Comparison of ENCODE assay signal across 9 cellular contexts in genomic region chr15:69976366-69976994, GRCh38.
DNase-seq lines count a peak whose midpoint lies in the region; ATAC-seq and TF ChIP-seq lines count a peak whose summit lies in the region.
"Had no signal": no experiment of that assay in that cellular context is flagged by ENCODE, and none has a peak within 500 bp of the region (broad histone marks: within the 10 kb centered on the region; RNA-seq: fewer than 3 reads in every experiment).

No MANE protein-coding gene starts in this region.

- H3K36me3 ChIP-seq in left lung (no peaks in the 10 kb centered on the region), testis (ENCODE audit: low read depth, missing control alignments) (no peaks in the 10 kb centered on the region)

- no peak for TF ChIP-seq CTCF in Calu3 (IDR thresholded peaks at IDR 0.05; ENCODE audit: unreplicated experiment)
- no peak for TF ChIP-seq CTCF in left lung (IDR thresholded peaks at IDR 0.05)
- no peak for TF ChIP-seq CTCF in testis (IDR thresholded peaks at IDR 0.05)

- no peaks in the 10 kb centered on the region for H3K4me1 ChIP-seq in left lung
- H3K4me1 ChIP-seq in testis, result no peaks in the 10 kb centered on the region

- CTCF ChIA-PET in Calu3 (lab: Charles Lee), result no interaction called here
- CTCF ChIA-PET in activated naive CD4-positive, alpha-beta T cell treated with anti-CD3 and anti-CD28 coated beads for 36 hours (lab: Charles Lee), result no interaction called here

- DNase-seq in Calu3, result peak; percentile 51
- peak; percentile 45 for DNase-seq in NCI-H226
- DNase-seq in activated naive CD4-positive, alpha-beta T cell treated with anti-CD3 and anti-CD28 coated beads for 36 hours, result peak; percentile 87
- no peak for DNase-seq in left lung
- peak; percentile 42 for DNase-seq in testis
- DNase-seq in NCI-H1694 treated with DMSO at 0.1 percent for 48 hours (lab: John Stamatoyannopoulos, UW), result no peak
- no peak for DNase-seq in NCI-H187 (lab: John Stamatoyannopoulos, UW)

- H3K9me3 Mint-ChIP-seq in Calu3 (ENCODE audit: low read depth, unreplicated experiment), result no peaks in the 10 kb centered on the region
- no peaks in the 10 kb centered on the region for H3K9me3 Mint-ChIP-seq in activated naive CD4-positive, alpha-beta T cell treated with anti-CD3 and anti-CD28 coated beads for 36 hours

- H3K4me3 Mint-ChIP-seq in Calu3 (ENCODE audit: low read depth, unreplicated experiment), result no peak overlapping the region
- H3K4me3 Mint-ChIP-seq in activated naive CD4-positive, alpha-beta T cell treated with anti-CD3 and anti-CD28 coated beads for 36 hours, result no peak overlapping the region
- H3K4me3 Mint-ChIP-seq: brain had no signal

- peaks cover 13% of the 10 kb centered on the region for H3K4me1 Mint-ChIP-seq in Calu3 (ENCODE audit: low read depth, unreplicated experiment)
- H3K4me1 Mint-ChIP-seq in activated naive CD4-positive, alpha-beta T cell treated with anti-CD3 and anti-CD28 coated beads for 36 hours (ENCODE audit: low read depth), result no peaks in the 10 kb centered on the region

- intact Hi-C loops in Calu3 (cut with micrococcal nuclease; ENCODE audit: unreplicated experiment), result no loop called here
- intact Hi-C loops in activated naive CD4-positive, alpha-beta T cell treated with anti-CD3 and anti-CD28 coated beads for 36 hours (cut with micrococcal nuclease), result loop anchor here (10.0 kb wide), 1 partner anchor 222 kb away; no protein-coding TSS in a partner anchor
- intact Hi-C loops in left lung (cut with DNase I), result no loop called here
- intact Hi-C loops in testis (cut with DNase I; ENCODE audit: low total_unique reads), result no loop called here

- no peak for TF ChIP-seq POLR2A in testis (IDR thresholded peaks at IDR 0.05)

- 19 to 24% methylated on average over 7 of the region's 7 CpGs for WGBS in testis, 2 donors

- ATAC-seq in left lung (peak; percentile 73), GM19395 (IDR thresholded peaks at IDR 0.05; ENCODE audit: unreplicated experiment) (no peak)

- no peaks in the 10 kb centered on the region for H3K36me3 Mint-ChIP-seq in Calu3 (ENCODE audit: insufficient read depth, unreplicated experiment)
- H3K36me3 Mint-ChIP-seq in activated naive CD4-positive, alpha-beta T cell treated with anti-CD3 and anti-CD28 coated beads for 36 hours (ENCODE audit: low read depth), result no peaks in the 10 kb centered on the region
- H3K36me3 Mint-ChIP-seq: brain had no signal

- H3K27ac ChIP-seq in left lung (no peak overlapping the region), testis (no peak overlapping the region)

- H3K27me3 ChIP-seq in left lung (peaks cover 0 to 14% of the 10 kb centered on the region in 2 donors), testis (no peaks in the 10 kb centered on the region)

- no peak overlapping the region for H3K4me3 ChIP-seq in left lung
- H3K4me3 ChIP-seq in testis, result no peak overlapping the region

- no TSS peak for BruUV-seq in Calu3 (replicated peaks; lab: Mats Ljungman, UMichigan)

- H3K9me3 ChIP-seq in left lung, result no peaks in the 10 kb centered on the region
- H3K9me3 ChIP-seq in testis, result no peaks in the 10 kb centered on the region

- peaks cover 87% of the 10 kb centered on the region for H3K27me3 Mint-ChIP-seq in Calu3 (ENCODE audit: unreplicated experiment)
- H3K27me3 Mint-ChIP-seq in activated naive CD4-positive, alpha-beta T cell treated with anti-CD3 and anti-CD28 coated beads for 36 hours (ENCODE audit: low read depth), result peaks cover 17% of the 10 kb centered on the region

- no peak overlapping the region for H3K27ac Mint-ChIP-seq in Calu3 (ENCODE audit: unreplicated experiment)
- no peak overlapping the region for H3K27ac Mint-ChIP-seq in activated naive CD4-positive, alpha-beta T cell treated with anti-CD3 and anti-CD28 coated beads for 36 hours
- H3K27ac Mint-ChIP-seq: brain had no signal

Comparison
In these comparisons a context has a peak if more than half of its experiments do, and no peak if none do; other contexts are left out.
1. DNase-seq: peak in Calu3 (single experiment), NCI-H226 (single experiment), activated naive CD4-positive, alpha-beta T cell treated with anti-CD3 and anti-CD28 coated beads for 36 hours (single experiment) and testis (single experiment); none in left lung (0 of 2), NCI-H1694 treated with DMSO at 0.1 percent for 48 hours (single experiment) and NCI-H187 (0 of 2).